23 cellular contexts compared by ENCODE assay signal in the genomic region with DNA sequence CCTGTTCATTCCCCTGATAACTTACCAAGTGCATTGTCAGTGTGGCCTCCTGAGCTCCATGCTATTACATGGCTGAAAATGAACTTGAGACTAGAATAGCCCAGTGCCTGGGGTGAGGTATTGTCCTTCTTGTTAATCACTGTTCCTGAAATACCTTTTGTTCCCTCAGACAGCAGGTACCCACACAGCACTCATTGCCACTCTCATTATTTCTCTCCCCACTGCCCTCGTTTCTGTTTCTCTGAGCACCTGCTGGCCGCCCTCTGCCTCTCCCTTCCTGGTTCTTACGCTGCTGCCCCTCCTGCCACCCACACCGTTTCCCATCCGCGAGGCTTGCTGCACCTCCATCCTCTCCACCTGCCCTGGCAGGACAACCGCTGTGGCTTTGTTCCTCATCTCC. TPM values are rescaled to one million over a fixed set of nuclear protein-coding genes. Genes with fewer than 3 reads are reported as not detected.
DNase-seq lines count a peak whose midpoint lies in the region; ATAC-seq, FAIRE-seq and TF ChIP-seq lines count a peak whose summit lies in the region.
"Had no signal": no experiment of that assay in that cellular context is flagged by ENCODE, and none has a peak within 500 bp of the region (broad histone marks: within the 10 kb centered on the region; RNA-seq: fewer than 3 reads in every experiment).

No MANE protein-coding gene starts in this region.

- no peak for TF ChIP-seq CTCF in bronchial epithelial cell (IDR thresholded peaks at IDR 0.05; ENCODE audit: insufficient read depth, low read length, severe bottlenecking)

- no peak for ATAC-seq in HG02610 (IDR thresholded peaks at IDR 0.05; ENCODE audit: unreplicated experiment)
- ATAC-seq in GM21723 (IDR thresholded peaks at IDR 0.05; ENCODE audit: unreplicated experiment): no peak
- ATAC-seq: effector memory CD8-positive, alpha-beta T cell; mucosa of descending colon had no signal

- no peaks in the 10 kb centered on the region for H3K27me3 ChIP-seq in bronchial epithelial cell (ENCODE audit: control insufficient read depth, insufficient read depth, low read length)

- DNase-seq in NCI-H2196 (lab: John Stamatoyannopoulos, UW; ENCODE audit: unreplicated experiment): peak; percentile 23
- DNase-seq in NCI-H2196 treated with DMSO at 0.1 percent for 48 hours (lab: John Stamatoyannopoulos, UW; ENCODE audit: unreplicated experiment): no peak
- peak; percentile 11 for DNase-seq in DMS153 treated with DMSO at 0.1 percent for 48 hours (lab: John Stamatoyannopoulos, UW; ENCODE audit: unreplicated experiment)
- peak; percentile 97 for DNase-seq in NCI-H2107 treated with DMSO at 0.1 percent for 48 hours (lab: John Stamatoyannopoulos, UW; ENCODE audit: unreplicated experiment)
- DNase-seq in bronchial epithelial cell (ENCODE audit: low read depth): no peak
- DNase-seq in NCI-H82 (lab: John Stamatoyannopoulos, UW): no peak
- DNase-seq: activated CD4-positive, alpha-beta T cell treated with anti-CD3 and anti-CD28 coated beads for 4 hours; activated CD8-positive, alpha-beta memory T cell treated with anti-CD3 and anti-CD28 coated beads, Interleukin-2, amount 50 U/mL, for 48 hours; activated naive CD4-positive, alpha-beta T cell treated with anti-CD3 and anti-CD28 coated beads for 36 hours; effector memory CD8-positive, alpha-beta T cell; HCEC 1CT; head of caudate nucleus; mucosa of descending colon; stimulated activated CD4-positive, alpha-beta T cell treated with anti-CD3 and anti-CD28 coated beads, Interleukin-4, amount 100 ng/mL, for 24 hours had no signal

- peaks cover 25% of the 10 kb centered on the region for H3K36me3 ChIP-seq in bronchial epithelial cell (ENCODE audit: control insufficient read depth, insufficient read depth, low read length)

- FAIRE-seq in bronchial epithelial cell (lab: Jason Lieb, UNC): peak; percentile 52
- FAIRE-seq: astrocyte, D721Med, G401.6, RCC 7860 had no signal

- H3K4me3 ChIP-seq in bronchial epithelial cell (ENCODE audit: low read depth, low read length): no peak overlapping the region
- H3K4me3 ChIP-seq: mucosa of descending colon, SK-N-MC had no signal

RNA-seq across cellular contexts. Expression of a gene that starts 25.9 kb away (rescaled TPM):
- 25.8 and 32.5 TPM in 2 replicates for total RNA-seq in bronchial epithelial cell

RNA-seq across cellular contexts. Expression of a gene that starts 36.9 kb away (rescaled TPM):
- 54.5 and 68.0 TPM in 2 replicates for total RNA-seq in bronchial epithelial cell

RNA-seq across cellular contexts. Expression of a gene that starts 46.4 kb away (rescaled TPM):
- total RNA-seq in bronchial epithelial cell: not detected in 2 replicates
- total RNA-seq: liver, subcutaneous adipose tissue had no signal

RNA-seq across cellular contexts. Expression of a gene that starts 57.4 kb away (rescaled TPM):
- total RNA-seq in bronchial epithelial cell: 231 and 294 TPM in 2 replicates

Comparison
In these comparisons a context has a peak if more than half of its experiments do, and no peak if none do; other contexts are left out.
1. DNase-seq: peak in NCI-H2196 (single experiment), DMS153 treated with DMSO at 0.1 percent for 48 hours (single experiment) and NCI-H2107 treated with DMSO at 0.1 percent for 48 hours (single experiment); none in NCI-H2196 treated with DMSO at 0.1 percent for 48 hours (single experiment), bronchial epithelial cell (single experiment) and NCI-H82 (single experiment).